Comparison of ENCODE assay signal across 18 cellular contexts in genomic region chr2:52844701-52845423, GRCh38.
A peak's percentile ranks its signal among the peaks of the same experiment; 100 is the strongest.
DNase-seq lines count a peak whose midpoint lies in the region; ATAC-seq and TF ChIP-seq lines count a peak whose summit lies in the region.
"Had no signal": no experiment of that assay in that cellular context is flagged by ENCODE, and none has a peak within 500 bp of the region (broad histone marks: within the 10 kb centered on the region; RNA-seq: fewer than 3 reads in every experiment).

No MANE protein-coding gene starts in this region.

- H3K9ac ChIP-seq in endodermal cell (ENCODE audit: extremely low read depth, low read length, poor library complexity, severe bottlenecking) (no peak overlapping the region), neural progenitor cell (no peak overlapping the region)

- 69% methylated on average over 3 of the region's 5 CpGs; no CpG with 5 or more reads in 1 of the 2 experiments for WGBS in endodermal cell (ENCODE audit: insufficient coverage in 1 of 2, insufficient read length in 1 of 2), 2 experiments
- 50 to 54% methylated on average over 5 of the region's 5 CpGs for WGBS in tibial nerve, 2 donors

- H3K27ac Mint-ChIP-seq in WTC11 (peak overlapping the region; percentile 18; the same call in 1 of the 2 replicates), endodermal cell (peak overlapping the region; percentile 78), neural progenitor cell (no peak overlapping the region), progenitor cell of endocrine pancreas (no peak overlapping the region)
- H3K27ac Mint-ChIP-seq: CD4-positive, alpha-beta T cell; IgD-negative memory B cell had no signal

- no peak for TF ChIP-seq POLR2A in tibial nerve (IDR thresholded peaks at IDR 0.05)

- DNase-seq in NCI-H2029 (lab: John Stamatoyannopoulos, UW): peak; percentile 0
- no peak for DNase-seq in NCI-H2029 treated with DMSO at 0.1 percent for 48 hours (lab: John Stamatoyannopoulos, UW)
- DNase-seq in WTC11 (ENCODE audit: low spot score): no peak
- no peak for DNase-seq in endodermal cell
- DNase-seq in neural progenitor cell (ENCODE audit: low spot score): no peak
- no peak for DNase-seq in RKO (ENCODE audit: low spot score)
- DNase-seq in tibial nerve (ENCODE audit: low spot score in 2 of 2): no peak
- DNase-seq in progenitor cell of endocrine pancreas (ENCODE audit: low spot score, unreplicated experiment): no peak
- DNase-seq: BE2C; CD4-positive, alpha-beta T cell; DMS53; NCI-H187 treated with DMSO at 0.1 percent for 48 hours; NCI-H524 had no signal

- CTCF ChIA-PET in WTC11 (lab: Charles Lee): interaction anchor here (1.0 kb wide), 1 partner anchor 23 kb away, joined by 3 read pairs; no protein-coding TSS in a partner anchor

- H3K4me1 ChIP-seq in endodermal cell (ENCODE audit: control insufficient read depth, insufficient read depth, low read length) (no peaks in the 10 kb centered on the region), neural progenitor cell (peaks cover 4% of the 10 kb centered on the region), tibial nerve (no peaks in the 10 kb centered on the region)
- H3K4me1 ChIP-seq: BE2C, HAP-1 had no signal

- no peaks in the 10 kb centered on the region for H3K79me2 ChIP-seq in neural progenitor cell (ENCODE audit: low read depth)

- peaks cover 24% of the 10 kb centered on the region for H3K9me3 Mint-ChIP-seq in WTC11
- H3K9me3 Mint-ChIP-seq in endodermal cell: peaks cover 6% of the 10 kb centered on the region
- peaks cover 2% of the 10 kb centered on the region for H3K9me3 Mint-ChIP-seq in neural progenitor cell
- H3K9me3 Mint-ChIP-seq in progenitor cell of endocrine pancreas (ENCODE audit: low read depth): peaks cover 14% of the 10 kb centered on the region

- H3K4me3 ChIP-seq in endodermal cell (ENCODE audit: low read length) (no peak overlapping the region), neural progenitor cell (no peak overlapping the region), tibial nerve (no peak overlapping the region)
- H3K4me3 ChIP-seq: HAP-1 had no signal

- no peaks in the 10 kb centered on the region for H3K27me3 ChIP-seq in endodermal cell (ENCODE audit: control insufficient read depth, insufficient read depth, low read length, poor library complexity, severe bottlenecking)
- no peaks in the 10 kb centered on the region for H3K27me3 ChIP-seq in neural progenitor cell
- H3K27me3 ChIP-seq in tibial nerve: no peaks in the 10 kb centered on the region
- H3K27me3 ChIP-seq: BE2C had no signal

- H4K20me1 ChIP-seq in neural progenitor cell (ENCODE audit: low read depth): no peaks in the 10 kb centered on the region

- H3K27ac ChIP-seq in endodermal cell (ENCODE audit: low read depth, low read length) (no peak overlapping the region), neural progenitor cell (no peak overlapping the region), tibial nerve (no peak overlapping the region)
- H3K27ac ChIP-seq: 22Rv1 had no signal

- H3F3A ChIP-seq in neural progenitor cell (ENCODE audit: low read depth): no peaks in the 10 kb centered on the region

- no peaks in the 10 kb centered on the region for H3K9me3 ChIP-seq in endodermal cell (ENCODE audit: control insufficient read depth, low read length)
- H3K9me3 ChIP-seq in neural progenitor cell (ENCODE audit: low read depth): no peaks in the 10 kb centered on the region
- H3K9me3 ChIP-seq in tibial nerve: peaks cover 0 to 5% (median 2%) of the 10 kb centered on the region in 4 donors
- H3K9me3 ChIP-seq: BE2C, HAP-1 had no signal

- H3K4me3 Mint-ChIP-seq in WTC11 (no peak overlapping the region), endodermal cell (no peak overlapping the region), neural progenitor cell (no peak overlapping the region), progenitor cell of endocrine pancreas (ENCODE audit: low read depth) (no peak overlapping the region)
- H3K4me3 Mint-ChIP-seq: CD4-positive, alpha-beta T cell; IgD-negative memory B cell had no signal

- H3K36me3 Mint-ChIP-seq in WTC11 (peaks cover 5% of the 10 kb centered on the region), endodermal cell (ENCODE audit: low read depth) (no peaks in the 10 kb centered on the region), neural progenitor cell (no peaks in the 10 kb centered on the region), progenitor cell of endocrine pancreas (ENCODE audit: insufficient read depth) (no peaks in the 10 kb centered on the region)
- H3K36me3 Mint-ChIP-seq: IgD-negative memory B cell had no signal

- ATAC-seq in WTC11: no peak
- ATAC-seq: Panc1, Right ventricle myocardium inferior had no signal

- TF ChIP-seq CTCF in WTC11 (IDR thresholded peaks at IDR 0.05) (no peak), endodermal cell (conservative IDR thresholded peaks at IDR 0.05) (no peak), neural progenitor cell (IDR thresholded peaks at IDR 0.05) (no peak), tibial nerve (IDR thresholded peaks at IDR 0.05) (no peak), progenitor cell of endocrine pancreas (IDR thresholded peaks at IDR 0.05; ENCODE audit: unreplicated experiment) (no peak)

- H3K27me3 Mint-ChIP-seq in WTC11 (ENCODE audit: low read depth): no peaks in the 10 kb centered on the region
- H3K27me3 Mint-ChIP-seq in endodermal cell (ENCODE audit: insufficient read depth): no peaks in the 10 kb centered on the region
- H3K27me3 Mint-ChIP-seq in neural progenitor cell (ENCODE audit: insufficient read depth, low read depth): no peaks in the 10 kb centered on the region
- no peaks in the 10 kb centered on the region for H3K27me3 Mint-ChIP-seq in progenitor cell of endocrine pancreas
- H3K27me3 Mint-ChIP-seq: CD4-positive, alpha-beta T cell; IgD-negative memory B cell had no signal

- H3K4me1 Mint-ChIP-seq in WTC11 (peaks cover 4% of the 10 kb centered on the region), endodermal cell (peaks cover 3% of the 10 kb centered on the region), neural progenitor cell (no peaks in the 10 kb centered on the region), progenitor cell of endocrine pancreas (ENCODE audit: low read depth) (no peaks in the 10 kb centered on the region)
- H3K4me1 Mint-ChIP-seq: IgD-negative memory B cell had no signal

- POLR2A ChIA-PET in WTC11 (lab: Charles Lee): no interaction called here

- no peak for TF ChIP-seq EP300 in tibial nerve (IDR thresholded peaks at IDR 0.05)

- no peak overlapping the region for H3K4me2 ChIP-seq in neural progenitor cell

- peak overlapping the region; percentile 35 for H2AFZ ChIP-seq in neural progenitor cell (replicated peaks)

- H3K36me3 ChIP-seq in endodermal cell (ENCODE audit: control insufficient read depth, insufficient read depth, low read length): no peaks in the 10 kb centered on the region
- no peaks in the 10 kb centered on the region for H3K36me3 ChIP-seq in neural progenitor cell
- H3K36me3 ChIP-seq in tibial nerve: no peaks in the 10 kb centered on the region
- H3K36me3 ChIP-seq: BE2C, HAP-1 had no signal

TF ChIP-seq in WTC11, 78 proteins besides CTCF, POLR2A, EP300 and RAD21:
- TF ChIP-seq ZNF423 (CRISPR knock-in tag; IDR thresholded peaks at IDR 0.05) (no peak), PRDM15 (CRISPR knock-in tag; IDR thresholded peaks at IDR 0.05) (no peak), ETV6 (CRISPR knock-in tag; IDR thresholded peaks at IDR 0.05) (no peak), FOXP1 (CRISPR knock-in tag; IDR thresholded peaks at IDR 0.05; ENCODE audit: borderline replicate concordance) (no peak), TCF7 (CRISPR knock-in tag; IDR thresholded peaks at IDR 0.05; ENCODE audit: low read depth) (no peak)

Comparison
In these comparisons a context has a peak if more than half of its experiments do, and no peak if none do; other contexts are left out.
1. H3K27ac Mint-ChIP-seq: peak in WTC11 (single experiment) and endodermal cell (single experiment); none in neural progenitor cell (single experiment) and progenitor cell of endocrine pancreas (single experiment).